Comparison of ENCODE assay signal across 1 cellular context in the genomic region with DNA sequence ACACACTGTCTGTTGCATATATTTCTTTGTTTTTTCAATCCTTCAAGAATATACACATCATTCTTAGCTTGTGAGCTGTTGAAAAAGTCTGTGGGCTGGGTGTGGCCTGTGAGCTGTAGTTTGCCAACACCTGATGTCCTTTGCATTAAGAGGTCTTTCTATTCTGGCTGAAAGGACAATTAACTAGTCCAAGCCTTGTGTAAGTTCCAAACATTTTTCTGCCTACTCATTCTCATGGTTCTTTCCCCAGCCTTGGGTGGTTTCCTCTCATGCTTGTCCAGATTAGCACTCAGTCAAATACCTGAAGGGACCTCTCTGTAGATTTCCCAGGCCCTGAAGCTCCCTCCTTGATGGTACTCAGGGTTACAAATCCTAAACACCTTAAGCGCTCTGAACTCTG.
TF ChIP-seq lines count a peak whose summit lies in the region.

No MANE protein-coding gene starts in this region.

TF ChIP-seq in GM12878, 131 proteins besides CTCF, POLR2A, EP300 and RAD21 (continued from another document):
- TF ChIP-seq, protein P1, sequence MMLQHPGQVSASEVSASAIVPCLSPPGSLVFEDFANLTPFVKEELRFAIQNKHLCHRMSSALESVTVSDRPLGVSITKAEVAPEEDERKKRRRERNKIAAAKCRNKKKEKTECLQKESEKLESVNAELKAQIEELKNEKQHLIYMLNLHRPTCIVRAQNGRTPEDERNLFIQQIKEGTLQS (IDR thresholded peaks at IDR 0.05; ENCODE audit: borderline replicate concordance, extremely low read depth, low read depth, low read length): no peak
- TF ChIP-seq MEF2A (IDR thresholded peaks at IDR 0.05; ENCODE audit: insufficient read depth, low read depth, low read length) (no peak), MXI1 (IDR thresholded peaks at IDR 0.05; ENCODE audit: low read depth, low read length) (no peak), SREBF2 (IDR thresholded peaks at IDR 0.05; ENCODE audit: low read length) (no peak), SIX5 (IDR thresholded peaks at IDR 0.05; ENCODE audit: low read depth, low read length, severe bottlenecking) (no peak), TCF3 (IDR thresholded peaks at IDR 0.05; ENCODE audit: borderline replicate concordance, insufficient read depth, low read depth, low read length) (no peak), DPF2 (IDR thresholded peaks at IDR 0.05) (no peak), CREB1 (IDR thresholded peaks at IDR 0.05; ENCODE audit: low read depth) (no peak)
- TF ChIP-seq, protein P2, sequence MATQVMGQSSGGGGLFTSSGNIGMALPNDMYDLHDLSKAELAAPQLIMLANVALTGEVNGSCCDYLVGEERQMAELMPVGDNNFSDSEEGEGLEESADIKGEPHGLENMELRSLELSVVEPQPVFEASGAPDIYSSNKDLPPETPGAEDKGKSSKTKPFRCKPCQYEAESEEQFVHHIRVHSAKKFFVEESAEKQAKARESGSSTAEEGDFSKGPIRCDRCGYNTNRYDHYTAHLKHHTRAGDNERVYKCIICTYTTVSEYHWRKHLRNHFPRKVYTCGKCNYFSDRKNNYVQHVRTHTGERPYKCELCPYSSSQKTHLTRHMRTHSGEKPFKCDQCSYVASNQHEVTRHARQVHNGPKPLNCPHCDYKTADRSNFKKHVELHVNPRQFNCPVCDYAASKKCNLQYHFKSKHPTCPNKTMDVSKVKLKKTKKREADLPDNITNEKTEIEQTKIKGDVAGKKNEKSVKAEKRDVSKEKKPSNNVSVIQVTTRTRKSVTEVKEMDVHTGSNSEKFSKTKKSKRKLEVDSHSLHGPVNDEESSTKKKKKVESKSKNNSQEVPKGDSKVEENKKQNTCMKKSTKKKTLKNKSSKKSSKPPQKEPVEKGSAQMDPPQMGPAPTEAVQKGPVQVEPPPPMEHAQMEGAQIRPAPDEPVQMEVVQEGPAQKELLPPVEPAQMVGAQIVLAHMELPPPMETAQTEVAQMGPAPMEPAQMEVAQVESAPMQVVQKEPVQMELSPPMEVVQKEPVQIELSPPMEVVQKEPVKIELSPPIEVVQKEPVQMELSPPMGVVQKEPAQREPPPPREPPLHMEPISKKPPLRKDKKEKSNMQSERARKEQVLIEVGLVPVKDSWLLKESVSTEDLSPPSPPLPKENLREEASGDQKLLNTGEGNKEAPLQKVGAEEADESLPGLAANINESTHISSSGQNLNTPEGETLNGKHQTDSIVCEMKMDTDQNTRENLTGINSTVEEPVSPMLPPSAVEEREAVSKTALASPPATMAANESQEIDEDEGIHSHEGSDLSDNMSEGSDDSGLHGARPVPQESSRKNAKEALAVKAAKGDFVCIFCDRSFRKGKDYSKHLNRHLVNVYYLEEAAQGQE (IDR thresholded peaks at IDR 0.05; ENCODE audit: low read depth, low read length): no peak
